ENCODE assay signal across 10 cellular contexts in genomic region chr7:55517191-55517633, GRCh38. TPM values are rescaled to one million over a fixed set of nuclear protein-coding genes. Genes with fewer than 3 reads are reported as not detected.
DNase-seq lines count a peak whose midpoint lies in the region; ATAC-seq and TF ChIP-seq lines count a peak whose summit lies in the region.
"Had no signal": no experiment of that assay in that cellular context is flagged by ENCODE, and none has a peak within 500 bp of the region (broad histone marks: within the 10 kb centered on the region; RNA-seq: fewer than 3 reads in every experiment).

No MANE protein-coding gene starts in this region.

- H3K27ac ChIP-seq in adrenal gland = no peak overlapping the region

- peak; percentile 34 for DNase-seq in stimulated activated CD4-positive, alpha-beta T cell treated with anti-CD3 and anti-CD28 coated beads, Interleukin-12 subunit alpha, Interleukin-12 subunit beta, amount 100 ng/mL, for 4 hours
- no peak for DNase-seq in HUDEP-2 (lab: John Stamatoyannopoulos, UW; ENCODE audit: unreplicated experiment in 76 of 76)
- no peak for DNase-seq in adrenal gland
- DNase-seq in NCI-H345 (lab: John Stamatoyannopoulos, UW) = no peak
- no peak for DNase-seq in cerebellum (ENCODE audit: low spot score)
- DNase-seq: NCI-H1694 treated with DMSO at 0.1 percent for 48 hours had no signal

- intact Hi-C loops in adrenal gland (cut with DNase I) = no loop called here

- H3K36me3 ChIP-seq in adrenal gland (replicated peaks in 1 of 2) = peaks cover 0 to 11% of the 10 kb centered on the region in 2 donors

- H3K36me3 Mint-ChIP-seq in IgD-negative memory B cell = peaks cover 3% of the 10 kb centered on the region

- ATAC-seq in GM18870 (IDR thresholded peaks at IDR 0.05; ENCODE audit: unreplicated experiment) (peak; percentile 79), HG02588 (IDR thresholded peaks at IDR 0.05; ENCODE audit: unreplicated experiment) (peak; percentile 73)

- no peak overlapping the region for H3K4me3 ChIP-seq in adrenal gland

- no peaks in the 10 kb centered on the region for H3K9me3 Mint-ChIP-seq in IgD-negative memory B cell
- H3K9me3 Mint-ChIP-seq: mesothelial cell of epicardium had no signal

- WGBS in adrenal gland, 4 donors = 85 to 95% (median 88%) methylated on average over 12 of the region's 12 CpGs

- peak overlapping the region in 2 of 4 donors; percentile 14 to 63 for H3K4me3 Mint-ChIP-seq in IgD-negative memory B cell
- H3K4me3 Mint-ChIP-seq: mesothelial cell of epicardium had no signal

- peaks cover 78 to 85% (median 84%) of the 10 kb centered on the region in 3 donors for H3K4me1 Mint-ChIP-seq in IgD-negative memory B cell
- H3K4me1 Mint-ChIP-seq: mesothelial cell of epicardium had no signal

- no peaks in the 10 kb centered on the region for H3K9me3 ChIP-seq in adrenal gland (replicated peaks in 1 of 3)

- no peak for TF ChIP-seq POLR2A in adrenal gland (IDR thresholded peaks at IDR 0.05)

- no peaks in the 10 kb centered on the region for H3K27me3 ChIP-seq in adrenal gland

- H3K4me1 ChIP-seq in adrenal gland (replicated peaks in 1 of 2) = peaks cover 0 to 10% of the 10 kb centered on the region in 2 donors

- peak overlapping the region; percentile 39 to 97 (median 59) for H3K27ac Mint-ChIP-seq in IgD-negative memory B cell
- H3K27ac Mint-ChIP-seq: mesothelial cell of epicardium had no signal

- TF ChIP-seq CTCF in adrenal gland (IDR thresholded peaks at IDR 0.05) = no peak

- H3K27me3 Mint-ChIP-seq in IgD-negative memory B cell = no peaks in the 10 kb centered on the region

RNA-seq across cellular contexts. Expression of gene VOPP1, which starts 55.1 kb away (rescaled TPM):
- polyA plus RNA-seq in IgD-negative memory B cell (70.2 TPM), adrenal gland (10 to 100 TPM; 13.6 to 16.7 (median 14.2) TPM)
- total RNA-seq in adrenal gland (10 to 100 TPM; 30.3 to 60.7 (median 38.2) TPM), cerebellum (83.1 TPM)
